Comparison of ENCODE assay signal across 7 cellular contexts in genomic region chrX:133535066-133535465, GRCh38.
"Had no signal": no experiment of that assay in that cellular context is flagged by ENCODE, and none has a peak within 500 bp of the region (broad histone marks: within the 10 kb centered on the region; RNA-seq: fewer than 3 reads in every experiment).

No MANE protein-coding gene starts in this region.

- H3K4me3 Mint-ChIP-seq: IgD-negative memory B cell had no signal

- H2AFZ ChIP-seq: GM23248 had no signal

- H3K36me3 Mint-ChIP-seq: IgD-negative memory B cell had no signal

- H3K27ac Mint-ChIP-seq: IgD-negative memory B cell had no signal

- H3K4me3 ChIP-seq: GM23248 had no signal

- H3K4me1 Mint-ChIP-seq: IgD-negative memory B cell had no signal

- H3K9ac ChIP-seq: GM23248 had no signal

- DNase-seq: GM23248, GOT3, H7, HCEC 1CT, KBM-7 had no signal

- FAIRE-seq: HTR-8/SVneo had no signal

- H3K27ac ChIP-seq: GM23248 had no signal
